ENCODE assay signal across 10 cellular contexts in the genomic region with DNA sequence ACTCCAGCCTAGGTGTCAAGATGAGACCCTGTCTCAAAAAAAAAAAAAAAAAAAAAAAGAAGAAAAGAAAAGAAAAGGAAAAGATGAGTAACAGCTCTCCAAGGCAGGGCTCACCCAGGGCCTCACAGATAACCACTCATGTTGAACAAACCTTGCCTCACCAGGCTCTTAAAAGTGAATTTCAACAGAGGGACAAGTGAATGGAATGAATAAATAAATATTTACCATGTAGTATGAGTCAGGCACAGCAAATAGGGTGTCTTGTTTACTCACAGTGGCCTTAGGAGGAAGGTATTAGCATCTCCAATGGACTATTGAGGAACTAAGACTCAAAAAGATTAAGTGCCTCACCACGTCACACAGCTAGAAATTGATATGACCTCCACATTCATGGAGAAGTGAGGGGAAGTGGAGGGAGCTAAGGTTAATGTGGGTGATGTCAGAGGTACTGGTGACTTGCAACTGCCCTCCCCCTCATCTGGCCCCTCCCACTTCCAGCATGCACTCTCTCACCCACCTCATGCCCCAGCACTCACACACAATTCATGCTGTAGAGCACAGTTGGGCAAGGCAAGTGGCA.
A peak's percentile ranks its signal among the peaks of the same experiment; 100 is the strongest.
DNase-seq lines count a peak whose midpoint lies in the region; ATAC-seq and FAIRE-seq lines count a peak whose summit lies in the region.
"Had no signal": no experiment of that assay in that cellular context is flagged by ENCODE, and none has a peak within 500 bp of the region (broad histone marks: within the 10 kb centered on the region; RNA-seq: fewer than 3 reads in every experiment).

No MANE protein-coding gene starts in this region.

- WGBS in esophagus, 2 donors, result 58 to 70% methylated on average over 1 of the region's 1 CpG

- peaks cover 19 to 36% of the 10 kb centered on the region in 2 donors for H3K4me1 ChIP-seq in esophagus (ENCODE audit: control insufficient read depth in 2 of 2, insufficient read depth in 2 of 2, low read length in 1 of 2)

- no peaks in the 10 kb centered on the region for H3K36me3 ChIP-seq in esophagus (ENCODE audit: control insufficient read depth in 2 of 2, insufficient read depth in 2 of 2, low read length in 1 of 2)

- peaks cover 0 to 12% of the 10 kb centered on the region in 2 donors for H3K9me3 ChIP-seq in esophagus (ENCODE audit: control insufficient read depth in 2 of 2, insufficient read depth in 1 of 2, low read depth in 1 of 2, low read length in 1 of 2)

- peak; percentile 42 for DNase-seq in stimulated activated CD4-positive, alpha-beta T cell treated with anti-CD3 and anti-CD28 coated beads, Interleukin-4, amount 100 ng/mL, for 1 hour
- no peak for DNase-seq in stimulated activated CD4-positive, alpha-beta T cell treated with anti-CD3 and anti-CD28 coated beads, Interleukin-2, amount 100 ng/mL, for 48 hours
- DNase-seq in RCC 7860 (ENCODE audit: low spot score) (peak; percentile 69), mucosa of gallbladder (ENCODE audit: low spot score) (no peak), Right ventricle myocardium inferior (ENCODE audit: missing footprints) (no peak), cerebellar cortex (ENCODE audit: low spot score) (no peak), anterior cingulate cortex (lab: John Stamatoyannopoulos, UW) (no peak)

- H3K4me3 ChIP-seq in esophagus (ENCODE audit: low read depth in 1 of 2, low read length in 2 of 2), result no peak overlapping the region
- H3K4me3 ChIP-seq: SK-N-MC had no signal

- H3K27ac ChIP-seq in esophagus (ENCODE audit: low read depth in 2 of 2, low read length in 1 of 2), result peak overlapping the region; percentile 64 to 90
- H3K27ac ChIP-seq: SK-N-MC had no signal

- intact Hi-C loops in Right ventricle myocardium inferior (cut with DNase I), result no loop called here

- ATAC-seq in Right ventricle myocardium inferior, result no peak

- no peaks in the 10 kb centered on the region for H3K27me3 ChIP-seq in esophagus (ENCODE audit: control insufficient read depth in 1 of 2, insufficient read depth in 2 of 2, low read length in 2 of 2)

- FAIRE-seq in RCC 7860 (lab: Jason Lieb, UNC), result no peak
- FAIRE-seq: frontal cortex had no signal

Comparison
In these comparisons a context has a peak if more than half of its experiments do, and no peak if none do; other contexts are left out.
1. DNase-seq: peak in stimulated activated CD4-positive, alpha-beta T cell treated with anti-CD3 and anti-CD28 coated beads, Interleukin-4, amount 100 ng/mL, for 1 hour (single experiment) and RCC 7860 (single experiment); none in stimulated activated CD4-positive, alpha-beta T cell treated with anti-CD3 and anti-CD28 coated beads, Interleukin-2, amount 100 ng/mL, for 48 hours (0 of 2), mucosa of gallbladder (single experiment), Right ventricle myocardium inferior (single experiment), cerebellar cortex (single experiment) and anterior cingulate cortex (0 of 58).